ENCODE assay signal across 7 cellular contexts in genomic region chr10:50131236-50131962, GRCh38.
DNase-seq lines count a peak whose midpoint lies in the region; ATAC-seq and TF ChIP-seq lines count a peak whose summit lies in the region.
"Not testable (repeated sequence)": the region's sequence is repeated elsewhere in the genome, so short reads cannot be mapped to it uniquely, and the experiment has no call there.

No MANE protein-coding gene starts in this region.

- H3K27ac ChIP-seq in RWPE1: peak overlapping the region; percentile 65
- not testable (repeated sequence) for H3K27ac ChIP-seq in mammary epithelial cell (ENCODE audit: insufficient read depth, low read depth, low read length)

- H3K36me3 ChIP-seq in mammary epithelial cell (ENCODE audit: insufficient read depth, low read length): not testable (repeated sequence)

- H3K27ac Mint-ChIP-seq in activated naive CD4-positive, alpha-beta T cell treated with anti-CD3 and anti-CD28 coated beads, Interleukin-2, amount 50 U/mL, for 72 hours: not testable (repeated sequence)

- H3K9ac ChIP-seq in mammary epithelial cell (ENCODE audit: insufficient read depth, low read length): not testable (repeated sequence)

- H3K79me2 ChIP-seq in mammary epithelial cell (ENCODE audit: insufficient read depth, low read length): not testable (repeated sequence)

- H3K4me2 ChIP-seq in mammary epithelial cell (ENCODE audit: insufficient read depth, low read depth, low read length): not testable (repeated sequence)

- TF ChIP-seq CTCF in RWPE1 (conservative IDR thresholded peaks at IDR 0.05; ENCODE audit: low read depth); mammary epithelial cell (conservative IDR thresholded peaks at IDR 0.05 in 1 of 2, IDR thresholded peaks at IDR 0.05 in 1 of 2; ENCODE audit: extremely low read depth in 1 of 2, insufficient read depth in 1 of 2, low read depth in 1 of 2, low read length in 2 of 2): not testable (repeated sequence)

- peak; percentile 44 to 53 for ATAC-seq in activated naive CD4-positive, alpha-beta T cell treated with anti-CD3 and anti-CD28 coated beads, Interleukin-2, amount 50 U/mL, for 72 hours
- peak; percentile 99 for ATAC-seq in esophagus mucosa

- not testable (repeated sequence) for BruUV-seq in mammary epithelial cell (replicated peaks; lab: Mats Ljungman, UMichigan)

- DNase-seq in DMS 273 (lab: John Stamatoyannopoulos, UW; ENCODE audit: unreplicated experiment): peak; percentile 5
- DNase-seq in HT1080 (ENCODE audit: low read depth): peak; percentile 3
- DNase-seq in RWPE1 (ENCODE audit: low spot score): peak; percentile 43
- DNase-seq in activated naive CD4-positive, alpha-beta T cell treated with anti-CD3 and anti-CD28 coated beads, Interleukin-2, amount 50 U/mL, for 72 hours (ENCODE audit: low spot score in 2 of 2): not testable (repeated sequence)
- peak; percentile 88 for DNase-seq in mammary epithelial cell
- DNase-seq in myocyte (ENCODE audit: low read depth): peak; percentile 58

- CTCF ChIA-PET in RWPE1 (lab: Yijun Ruan, JAX); mammary epithelial cell (lab: Charles Lee; ENCODE audit: low non-redundant PET): not testable (repeated sequence)

- H2AFZ ChIP-seq in mammary epithelial cell (ENCODE audit: low read depth, low read length): not testable (repeated sequence)

- not testable (repeated sequence) for H3K9me3 ChIP-seq in mammary epithelial cell (replicated peaks; ENCODE audit: insufficient read depth, low read length)

- not testable (repeated sequence) for H3K4me1 ChIP-seq in mammary epithelial cell (ENCODE audit: insufficient read depth, low read length)

- POLR2A ChIA-PET in RWPE1 (lab: Yijun Ruan, JAX; ENCODE audit: low non-redundant PET): not testable (repeated sequence)

- 28% methylated on average over 7 of the region's 8 CpGs for WGBS in mammary epithelial cell (ENCODE audit: low coverage, missing lambda C conversion rate)

- intact Hi-C loops in mammary epithelial cell (cut with micrococcal nuclease): not testable (repeated sequence)

- dilution Hi-C loops in mammary epithelial cell (cut with HindIII; ENCODE audit: low sequenced_read_pairs): not testable (repeated sequence)

- not testable (repeated sequence) for H3K27me3 ChIP-seq in mammary epithelial cell (ENCODE audit: insufficient read depth, low read length)

- not testable (repeated sequence) for H3K4me3 ChIP-seq in mammary epithelial cell (replicated peaks in 1 of 3; ENCODE audit: insufficient read depth in 1 of 3, low read depth in 2 of 3, low read length in 3 of 3)

- H3K36me3 Mint-ChIP-seq in activated naive CD4-positive, alpha-beta T cell treated with anti-CD3 and anti-CD28 coated beads, Interleukin-2, amount 50 U/mL, for 72 hours: peaks cover 7 to 31% of the 10 kb centered on the region in 2 donors

- not testable (repeated sequence) for H3K9me3 Mint-ChIP-seq in activated naive CD4-positive, alpha-beta T cell treated with anti-CD3 and anti-CD28 coated beads, Interleukin-2, amount 50 U/mL, for 72 hours

- in situ Hi-C loops in mammary epithelial cell (cut with MboI; ENCODE audit: low sequenced_read_pairs in 2 of 2): not testable (repeated sequence)

- not testable (repeated sequence) for H4K20me1 ChIP-seq in mammary epithelial cell (ENCODE audit: insufficient read depth, low read length)
